3 cellular contexts compared by ENCODE assay signal in the genomic region with DNA sequence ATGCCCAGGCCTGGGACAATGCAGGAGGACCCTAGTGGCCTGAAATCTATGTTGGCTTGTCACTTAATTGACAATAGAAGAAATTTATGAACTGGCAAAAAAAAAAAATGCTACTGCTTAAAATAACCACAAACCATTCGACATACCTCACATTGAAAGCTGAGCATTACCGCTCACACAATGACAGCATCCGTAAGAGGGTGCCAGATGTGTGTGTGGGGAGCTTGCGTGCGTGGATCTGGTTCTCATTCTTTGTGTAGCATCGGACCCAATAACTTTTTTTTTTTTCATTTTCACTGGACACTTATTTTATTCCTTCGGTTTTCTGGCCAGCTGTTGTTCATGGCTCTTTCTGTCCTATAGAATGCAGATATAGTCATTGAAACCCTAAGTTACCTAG.
"Had no signal": no experiment of that assay in that cellular context is flagged by ENCODE, and none has a peak within 500 bp of the region (broad histone marks: within the 10 kb centered on the region; RNA-seq: fewer than 3 reads in every experiment).

No MANE protein-coding gene starts in this region.

- DNase-seq: GDM1, GF-D8 had no signal

- ATAC-seq: GM12878 had no signal
